Comparison of ENCODE assay signal across 31 cellular contexts in the genomic region with DNA sequence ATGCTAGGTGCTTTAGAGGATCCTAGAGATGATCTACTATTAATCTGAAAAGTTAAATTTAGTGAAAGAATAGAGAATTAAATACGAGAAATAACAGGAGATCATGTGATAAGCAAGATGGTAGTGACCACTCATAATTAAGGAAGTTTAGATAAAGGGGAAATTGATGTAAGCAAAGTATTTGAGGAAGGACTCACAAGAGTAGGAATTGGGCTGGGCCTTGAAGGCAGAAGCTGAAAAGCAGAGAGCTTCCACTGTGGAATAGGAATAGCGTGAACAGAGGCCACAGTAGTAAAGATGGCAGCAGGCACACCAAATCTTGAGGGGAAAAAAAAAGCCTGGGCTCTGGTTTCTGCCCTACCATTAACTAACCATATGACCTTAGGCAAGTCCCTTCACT.
"Had no signal": no experiment of that assay in that cellular context is flagged by ENCODE, and none has a peak within 500 bp of the region (broad histone marks: within the 10 kb centered on the region; RNA-seq: fewer than 3 reads in every experiment).

No MANE protein-coding gene starts in this region.

- H3K36me3 ChIP-seq: brain microvascular endothelial cell, gastroesophageal sphincter, heart left ventricle, lower lobe of right lung, prostate gland, sigmoid colon, thyroid gland had no signal

- H3K4me3 ChIP-seq: coronary artery, dorsolateral prefrontal cortex, gastroesophageal sphincter, heart left ventricle, lower lobe of right lung, mucosa of descending colon, prostate gland, sigmoid colon, thyroid gland had no signal

- H3K9me3 ChIP-seq: gastroesophageal sphincter, heart left ventricle, lower lobe of right lung, mucosa of descending colon, prostate gland, sigmoid colon, thyroid gland had no signal

- H3K4me1 ChIP-seq: gastroesophageal sphincter, lower lobe of right lung, prostate gland, sigmoid colon, thyroid gland had no signal

- H3K27me3 ChIP-seq: brain microvascular endothelial cell, dorsolateral prefrontal cortex, gastroesophageal sphincter, heart left ventricle, sigmoid colon, thyroid gland had no signal

- DNase-seq: activated CD4-positive, alpha-beta memory T cell treated with anti-CD3 and anti-CD28 coated beads, Interleukin-2, amount 10 ng/mL, durations not matched to agents 7 days and 5 days; activated CD4-positive, alpha-beta T cell treated with anti-CD3 and anti-CD28 coated beads, Interleukin-2, amount 10 ng/mL, durations not matched to agents 24 days and 14 days; activated CD4-positive, CD25-positive, alpha-beta regulatory T cell treated with anti-CD3 and anti-CD28 coated beads, Interleukin-2, amount 50 U/mL, for 72 hours; activated CD8-positive, alpha-beta memory T cell treated with anti-CD3 and anti-CD28 coated beads, Interleukin-2, amount 50 U/mL, for 48 hours; activated gamma-delta T cell treated with Interleukin-2 at 50 U/mL for 16 hours; activated naive CD4-positive, alpha-beta T cell treated with anti-CD3 and anti-CD28 coated beads, Interleukin-2, amount 50 U/mL, for 16 hours; activated T-cell treated with anti-CD3 and anti-CD28 coated beads, Interleukin-2, amount 50 U/mL, for 24 hours; amniotic stem cell; brain microvascular endothelial cell; dorsolateral prefrontal cortex; effector memory CD4-positive, alpha-beta T cell; erythroblast; hypothalamus; immature natural killer cell; kidney; left colon; lower lobe of right lung; mucosa of descending colon; retina; sigmoid colon; small intestine; stimulated activated CD4-positive, alpha-beta T cell treated with anti-CD3 and anti-CD28 coated beads, Interleukin-4, amount 100 ng/mL, for 24 hours; stimulated activated naive CD8-positive, alpha-beta T cell treated with anti-CD3 and anti-CD28 coated beads, Interleukin-15, amount 100 ng/mL, for 72 hours; substantia nigra; T-helper 1 cell; thyroid gland had no signal

- ATAC-seq: gastroesophageal sphincter; left colon; mucosa of descending colon; stimulated activated effector memory CD8-positive, alpha-beta T cell treated with anti-CD3 and anti-CD28 coated beads, Interleukin-12 subunit alpha, Interleukin-12 subunit beta, amount 100 ng/mL, for 72 hours; stimulated activated naive CD8-positive, alpha-beta T cell treated with anti-CD3 and anti-CD28 coated beads, Interleukin-15, amount 100 ng/mL, for 72 hours had no signal

- H3K27ac ChIP-seq: brain microvascular endothelial cell, coronary artery, dorsolateral prefrontal cortex, gastroesophageal sphincter, lower lobe of right lung, prostate gland, sigmoid colon, thyroid gland had no signal
